In the genomic region with DNA sequence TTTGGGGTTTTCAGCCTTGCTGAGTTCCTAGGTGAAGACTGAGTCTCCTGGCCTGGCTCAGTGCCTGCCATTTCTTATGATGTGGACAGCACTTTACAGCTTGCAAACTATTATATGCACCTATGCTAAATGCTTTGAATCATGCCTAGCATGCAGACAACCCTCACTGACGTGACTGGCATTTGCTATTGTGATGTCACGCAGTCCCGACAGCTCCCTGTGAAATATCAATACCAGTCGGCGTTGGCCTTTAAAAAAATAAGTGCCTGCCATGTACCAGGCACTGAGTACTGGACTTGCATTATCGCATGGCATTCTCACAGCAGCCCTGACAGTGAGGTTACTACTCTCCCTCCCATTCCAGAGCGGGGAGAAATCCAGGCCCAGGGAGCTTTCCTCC, we compare ENCODE assay signal across 2 cellular contexts.
TF ChIP-seq lines count a peak whose summit lies in the region.

No MANE protein-coding gene starts in this region.

TF ChIP-seq in HepG2, 621 proteins besides CTCF, POLR2A, EP300 and RAD21:
- no peak for TF ChIP-seq STAT6 (CRISPR knock-in tag; IDR thresholded peaks at IDR 0.05; ENCODE audit: borderline replicate concordance)
- no peak for TF ChIP-seq ZNF672 (CRISPR knock-in tag; IDR thresholded peaks at IDR 0.05)
- TF ChIP-seq ZNF629 (CRISPR knock-in tag; conservative IDR thresholded peaks at IDR 0.05): no peak
- no peak for TF ChIP-seq SAFB2 (CRISPR knock-in tag; IDR thresholded peaks at IDR 0.05; ENCODE audit: borderline replicate concordance, low read depth)
- TF ChIP-seq REL (CRISPR knock-in tag; conservative IDR thresholded peaks at IDR 0.05): no peak
- TF ChIP-seq RAD51 (IDR thresholded peaks at IDR 0.05; ENCODE audit: borderline replicate concordance): no peak
- 0 out of 2 replicates have a peak, but pooled peaks have one; percentile 33 for TF ChIP-seq CREB1 (IDR thresholded peaks at IDR 0.05)
- TF ChIP-seq CREB1 (CRISPR knock-in tag; IDR thresholded peaks at IDR 0.05): no peak
- TF ChIP-seq, protein P1, sequence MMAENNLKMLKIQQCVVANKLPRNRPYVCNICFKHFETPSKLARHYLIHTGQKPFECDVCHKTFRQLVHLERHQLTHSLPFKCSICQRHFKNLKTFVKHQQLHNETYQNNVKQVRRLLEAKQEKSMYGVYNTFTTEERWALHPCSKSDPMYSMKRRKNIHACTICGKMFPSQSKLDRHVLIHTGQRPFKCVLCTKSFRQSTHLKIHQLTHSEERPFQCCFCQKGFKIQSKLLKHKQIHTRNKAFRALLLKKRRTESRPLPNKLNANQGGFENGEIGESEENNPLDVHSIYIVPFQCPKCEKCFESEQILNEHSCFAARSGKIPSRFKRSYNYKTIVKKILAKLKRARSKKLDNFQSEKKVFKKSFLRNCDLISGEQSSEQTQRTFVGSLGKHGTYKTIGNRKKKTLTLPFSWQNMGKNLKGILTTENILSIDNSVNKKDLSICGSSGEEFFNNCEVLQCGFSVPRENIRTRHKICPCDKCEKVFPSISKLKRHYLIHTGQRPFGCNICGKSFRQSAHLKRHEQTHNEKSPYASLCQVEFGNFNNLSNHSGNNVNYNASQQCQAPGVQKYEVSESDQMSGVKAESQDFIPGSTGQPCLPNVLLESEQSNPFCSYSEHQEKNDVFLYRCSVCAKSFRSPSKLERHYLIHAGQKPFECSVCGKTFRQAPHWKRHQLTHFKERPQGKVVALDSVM (CRISPR knock-in tag; IDR thresholded peaks at IDR 0.05): no peak

TF ChIP-seq in neural cell, 6 proteins besides CTCF, POLR2A, EP300 and RAD21:
- TF ChIP-seq REST (IDR thresholded peaks at IDR 0.05; ENCODE audit: borderline replicate concordance) (no peak), SMC3 (conservative IDR thresholded peaks at IDR 0.05; ENCODE audit: poor library complexity) (no peak), MXI1 (conservative IDR thresholded peaks at IDR 0.05; ENCODE audit: poor library complexity, severe bottlenecking) (no peak), POLR2AphosphoS5 (IDR thresholded peaks at IDR 0.05) (no peak), TAF1 (IDR thresholded peaks at IDR 0.05; ENCODE audit: low read depth) (no peak), EZH2 (IDR thresholded peaks at IDR 0.05; ENCODE audit: borderline replicate concordance, insufficient read depth, low read length, poor library complexity, severe bottlenecking) (no peak)
